1 cellular context compared by ENCODE assay signal in the genomic region with DNA sequence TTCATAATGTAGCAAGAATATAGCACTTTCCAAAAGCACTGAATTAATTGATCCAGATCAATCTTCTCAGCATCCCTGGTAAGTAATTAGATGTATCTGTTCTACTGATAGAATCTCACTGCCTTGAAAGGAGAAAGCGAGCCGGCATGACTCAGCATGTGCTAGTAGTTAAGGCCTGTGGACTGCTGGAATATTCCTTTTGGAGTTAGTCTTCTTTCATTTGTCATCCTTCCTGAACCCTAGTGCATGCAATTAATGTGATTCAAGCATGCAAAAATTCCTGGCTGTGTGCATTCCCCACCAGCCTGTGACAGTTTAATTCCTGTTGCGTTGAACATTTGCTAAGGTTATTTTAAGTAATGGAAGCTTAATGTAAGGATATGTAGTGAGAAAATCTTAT.
TF ChIP-seq lines count a peak whose summit lies in the region.

No MANE protein-coding gene starts in this region.

TF ChIP-seq in H1, 55 proteins besides CTCF, POLR2A, EP300 and RAD21:
- TF ChIP-seq RFX5 (IDR thresholded peaks at IDR 0.05; ENCODE audit: borderline replicate concordance, low read depth, low read length) (no peak), BACH1 (IDR thresholded peaks at IDR 0.05; ENCODE audit: low read length) (peak; percentile 74)
